ENCODE assay signal across 16 cellular contexts in the genomic region with DNA sequence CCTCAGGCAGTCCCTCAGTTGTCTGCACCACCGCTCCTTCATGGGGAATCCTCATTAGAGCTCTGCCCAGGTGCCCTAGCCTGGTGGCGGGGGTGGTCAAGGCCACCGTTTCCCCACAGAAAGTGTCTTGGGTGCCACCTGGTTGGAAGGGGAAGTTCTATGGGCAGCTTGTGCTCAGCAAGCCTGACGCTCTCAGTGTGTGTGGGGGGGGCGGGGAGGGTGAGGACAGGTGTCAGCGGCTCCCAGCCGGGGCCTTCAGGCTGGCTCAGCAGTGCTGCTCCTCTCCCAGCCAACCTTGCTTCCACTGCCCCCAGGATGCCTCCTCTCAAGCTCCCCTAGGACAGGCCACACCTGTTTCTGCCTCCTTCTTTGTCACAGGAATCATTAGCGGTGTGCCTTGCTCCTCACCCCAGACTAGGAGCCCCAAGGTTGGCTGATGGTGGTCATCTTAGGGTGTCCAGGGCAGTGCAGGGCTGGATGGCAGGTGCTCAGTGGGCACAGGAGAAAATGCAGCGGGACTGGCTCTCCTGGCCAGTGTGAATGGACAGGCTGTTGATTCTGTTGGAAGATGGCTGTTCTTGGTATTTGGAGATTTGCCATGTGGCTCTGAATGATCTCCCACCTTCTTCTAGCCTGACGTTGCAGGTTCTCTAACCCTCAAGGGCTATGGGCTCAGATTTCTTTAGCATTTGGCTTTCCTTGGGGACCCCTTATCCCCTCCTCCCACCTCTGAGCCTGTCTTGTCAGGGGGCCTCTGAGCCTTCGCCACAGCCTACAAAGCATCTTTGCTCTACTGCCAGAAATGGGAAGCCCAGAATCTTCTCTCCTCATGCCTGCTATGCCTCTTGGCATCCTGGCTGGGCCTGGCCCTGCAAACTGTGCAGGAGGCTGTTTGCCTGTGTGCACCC.
A peak's percentile ranks its signal among the peaks of the same experiment; 100 is the strongest.
DNase-seq lines count a peak whose midpoint lies in the region; ATAC-seq lines count a peak whose summit lies in the region.
"Had no signal": no experiment of that assay in that cellular context is flagged by ENCODE, and none has a peak within 500 bp of the region (broad histone marks: within the 10 kb centered on the region; RNA-seq: fewer than 3 reads in every experiment).

No MANE protein-coding gene starts in this region.

- H3K4me3 ChIP-seq in CD4-positive, alpha-beta memory T cell (ENCODE audit: low read length in 2 of 2): no peak overlapping the region
- H3K4me3 ChIP-seq: lung, pancreas had no signal

- ATAC-seq in GM18861 (IDR thresholded peaks at IDR 0.05; ENCODE audit: unreplicated experiment): peak; percentile 54
- ATAC-seq in HG03108 (IDR thresholded peaks at IDR 0.05; ENCODE audit: unreplicated experiment): peak; percentile 63
- no peak for ATAC-seq in HG02973 (IDR thresholded peaks at IDR 0.05; ENCODE audit: unreplicated experiment)
- no peak for ATAC-seq in HG02970 (IDR thresholded peaks at IDR 0.05; ENCODE audit: low FRiP score, unreplicated experiment)
- ATAC-seq: activated CD4-positive, CD25-positive, alpha-beta regulatory T cell treated with anti-CD3 and anti-CD28 coated beads, Interleukin-2, amount 50 U/mL, for 24 hours had no signal

- H3K4me1 Mint-ChIP-seq in CD4-positive, alpha-beta memory T cell: no peaks in the 10 kb centered on the region
- H3K4me1 Mint-ChIP-seq: CD8-positive, alpha-beta memory T cell had no signal

- H3K27ac ChIP-seq in CD4-positive, alpha-beta memory T cell (ENCODE audit: low read depth, low read length): no peak overlapping the region
- H3K27ac ChIP-seq: pancreas had no signal

- peaks cover 0 to 3% of the 10 kb centered on the region in 2 donors for H3K27me3 Mint-ChIP-seq in CD4-positive, alpha-beta memory T cell
- H3K27me3 Mint-ChIP-seq: stimulated activated naive CD8-positive, alpha-beta T cell treated with anti-CD3 and anti-CD28 coated beads, Interleukin-15, Interleukin-2, amounts not matched to agents 100 ng/mL and 50 ng/mL, for 24 hours had no signal

- DNase-seq in RPMI8226 (peak; percentile 92), posterior vena cava (ENCODE audit: low spot score) (peak; percentile 55)
- DNase-seq in CD4-positive, alpha-beta memory T cell: no peak
- DNase-seq: CD8-positive, alpha-beta memory T cell; HCEC 1CT; hypothalamus had no signal

- no peaks in the 10 kb centered on the region for H3K27me3 ChIP-seq in CD4-positive, alpha-beta memory T cell (ENCODE audit: insufficient read depth, low read length)
- H3K27me3 ChIP-seq: pancreas had no signal

- no peaks in the 10 kb centered on the region for H3K4me1 ChIP-seq in CD4-positive, alpha-beta memory T cell (ENCODE audit: insufficient read depth, low read length)
- H3K4me1 ChIP-seq: pancreas had no signal

- POLR2A ChIA-PET in CD4-positive, alpha-beta memory T cell (lab: Charles Lee; ENCODE audit: partially characterized antibody): no interaction called here

- H3K9me3 ChIP-seq in CD4-positive, alpha-beta memory T cell (ENCODE audit: control insufficient read depth in 1 of 2, low read length in 2 of 2): no peaks in the 10 kb centered on the region
- H3K9me3 ChIP-seq: pancreas had no signal

- no peak overlapping the region for H3K27ac Mint-ChIP-seq in CD4-positive, alpha-beta memory T cell
- H3K27ac Mint-ChIP-seq: activated T-helper 1 cell treated with anti-CD3 and anti-CD28 coated beads, Interleukin-12 subunit alpha, Interleukin-12 subunit beta, Interleukin-2, Interleukin-4 antibody, amounts not matched to agents 30 ng/mL and 10 ng/mL and 1 ng/mL, durations not matched to agents 14 hours and 24 hours and 36 hours; CD8-positive, alpha-beta memory T cell; stimulated activated naive CD8-positive, alpha-beta T cell treated with anti-CD3 and anti-CD28 coated beads, Interleukin-15, Interleukin-2, amounts not matched to agents 100 ng/mL and 50 ng/mL, for 24 hours had no signal

- no peaks in the 10 kb centered on the region for H3K36me3 ChIP-seq in CD4-positive, alpha-beta memory T cell (ENCODE audit: insufficient read depth, low read length)
- H3K36me3 ChIP-seq: pancreas had no signal

- CTCF ChIA-PET in CD4-positive, alpha-beta memory T cell (lab: Charles Lee; ENCODE audit: partially characterized antibody): no interaction called here

- intact Hi-C loops in posterior vena cava (cut with DNase I): no loop called here
- intact Hi-C loops in CD4-positive, alpha-beta memory T cell (cut with micrococcal nuclease): no loop called here

- no peaks in the 10 kb centered on the region for H3K9me3 Mint-ChIP-seq in CD4-positive, alpha-beta memory T cell
- H3K9me3 Mint-ChIP-seq: activated T-helper 1 cell treated with anti-CD3 and anti-CD28 coated beads, Interleukin-12 subunit alpha, Interleukin-12 subunit beta, Interleukin-2, Interleukin-4 antibody, amounts not matched to agents 30 ng/mL and 10 ng/mL and 1 ng/mL, durations not matched to agents 14 hours and 24 hours and 36 hours; CD8-positive, alpha-beta memory T cell; stimulated activated naive CD8-positive, alpha-beta T cell treated with anti-CD3 and anti-CD28 coated beads, Interleukin-15, Interleukin-2, amounts not matched to agents 100 ng/mL and 50 ng/mL, for 24 hours had no signal

- no peak overlapping the region for H3K4me3 Mint-ChIP-seq in CD4-positive, alpha-beta memory T cell
- H3K4me3 Mint-ChIP-seq: activated T-helper 1 cell treated with anti-CD3 and anti-CD28 coated beads, Interleukin-12 subunit alpha, Interleukin-12 subunit beta, Interleukin-2, Interleukin-4 antibody, amounts not matched to agents 30 ng/mL and 10 ng/mL and 1 ng/mL, durations not matched to agents 14 hours and 24 hours and 36 hours; brain; CD8-positive, alpha-beta memory T cell; stimulated activated naive CD8-positive, alpha-beta T cell treated with anti-CD3 and anti-CD28 coated beads, Interleukin-15, Interleukin-2, amounts not matched to agents 100 ng/mL and 50 ng/mL, for 24 hours had no signal

- H3K36me3 Mint-ChIP-seq in CD4-positive, alpha-beta memory T cell: no peaks in the 10 kb centered on the region
- H3K36me3 Mint-ChIP-seq: brain; CD8-positive, alpha-beta memory T cell had no signal

Comparison
In these comparisons a context has a peak if more than half of its experiments do, and no peak if none do; other contexts are left out.
1. ATAC-seq: peak in GM18861 (single experiment) and HG03108 (single experiment); none in HG02973 (single experiment) and HG02970 (single experiment).
2. DNase-seq: peak in RPMI8226 (single experiment) and posterior vena cava (single experiment); none in CD4-positive, alpha-beta memory T cell (0 of 5).